Comparison of ENCODE assay signal across 21 cellular contexts in the genomic region with DNA sequence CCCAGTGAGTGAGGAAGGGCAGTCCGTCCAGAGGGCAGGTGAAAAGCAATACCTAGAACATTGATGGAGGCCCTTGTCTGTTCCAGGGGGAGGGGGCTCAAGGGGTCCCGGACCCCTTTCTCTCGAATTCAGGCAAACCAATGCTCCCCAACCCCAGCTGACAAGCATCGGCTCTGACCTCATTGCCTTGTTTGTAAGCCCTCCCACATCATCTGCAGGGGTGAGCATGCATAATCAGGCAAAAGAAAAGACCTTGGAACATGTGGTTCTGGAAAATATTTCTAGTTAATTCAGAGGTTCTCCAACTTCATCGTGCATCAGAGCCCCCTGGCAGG.
DNase-seq lines count a peak whose midpoint lies in the region; ATAC-seq, FAIRE-seq and TF ChIP-seq lines count a peak whose summit lies in the region.
"Had no signal": no experiment of that assay in that cellular context is flagged by ENCODE, and none has a peak within 500 bp of the region (broad histone marks: within the 10 kb centered on the region; RNA-seq: fewer than 3 reads in every experiment).

No MANE protein-coding gene starts in this region.

- no peak overlapping the region for H2BK5ac ChIP-seq in H1 (ENCODE audit: low read depth, low read length)

- H2BK12ac ChIP-seq in H1 (ENCODE audit: low read depth, low read length), result no peak overlapping the region

- no peak overlapping the region for H2BK15ac ChIP-seq in H1 (ENCODE audit: low read length)

- H2BK120ac ChIP-seq in H1 (replicated peaks; ENCODE audit: low read depth, low read length), result no peak overlapping the region

- H3K36me3 ChIP-seq in heart left ventricle (no peaks in the 10 kb centered on the region), H1 (ENCODE audit: control insufficient read depth in 2 of 4, insufficient read depth in 4 of 4, low read length in 3 of 4) (no peaks in the 10 kb centered on the region), gastrocnemius medialis (no peaks in the 10 kb centered on the region)

- in situ Hi-C loops in gastrocnemius medialis (cut with MboI; ENCODE audit: low sequenced_read_pairs in 4 of 4), result loop anchor here (25.0 kb wide), 4 partner anchors 90 to 410 kb away; partner anchors contain the start of genes IRF2BP2 (in 3 of the 4) and TARBP1 (in 1 of the 4)

- H3K56ac ChIP-seq in H1 (replicated peaks; ENCODE audit: insufficient read length, low read depth, low read length), result no peak overlapping the region

- 63 to 78% (median 69%) methylated on average over 5 of the region's 5 CpGs for WGBS in heart left ventricle, 4 donors
- WGBS in H1 (ENCODE audit: extremely low coverage in 1 of 2, insufficient coverage in 1 of 2, insufficient read length in 1 of 2, insufficient replicate concordance in 2 of 2, low coverage in 1 of 2, low lambda C conversion rate in 2 of 2, missing lambda C conversion rate in 1 of 2), 2 experiments, result 88% methylated on average over 5 of the region's 5 CpGs; no CpG with 5 or more reads in 1 of the 2 experiments

- peak overlapping the region; percentile 58; the same call in 1 of the 2 replicates for H4K8ac ChIP-seq in H1 (ENCODE audit: extremely low read depth, insufficient read depth, low read length)

- H3K79me1 ChIP-seq in H1 (ENCODE audit: low read depth, low read length), result no peaks in the 10 kb centered on the region

- no peak for FAIRE-seq in H1 (lab: Jason Lieb, UNC)
- FAIRE-seq: GM19239 had no signal

- no peak overlapping the region for H2BK20ac ChIP-seq in H1 (ENCODE audit: low read length)

- H4K20me1 ChIP-seq in H1 (replicated peaks in 1 of 2; ENCODE audit: control insufficient read depth in 1 of 2, insufficient read depth in 2 of 2, low read length in 2 of 2), result no peaks in the 10 kb centered on the region

- TF ChIP-seq CTCF in heart left ventricle (IDR thresholded peaks at IDR 0.05) (no peak), H1 (IDR thresholded peaks at IDR 0.05; ENCODE audit: control extremely low read depth in 1 of 3, insufficient read depth in 1 of 3, low read depth in 1 of 3, low read length in 3 of 3) (no peak), gastrocnemius medialis (IDR thresholded peaks at IDR 0.05 in 4 of 5, conservative IDR thresholded peaks at IDR 0.05 in 1 of 5) (no peak)

- H3K4me3 ChIP-seq in heart left ventricle, result no peak overlapping the region
- H3K4me3 ChIP-seq in H1 (ENCODE audit: extremely low read depth in 1 of 4, insufficient read depth in 2 of 4, low read depth in 3 of 4, low read length in 4 of 4), result no peak overlapping the region
- no peak overlapping the region for H3K4me3 ChIP-seq in gastrocnemius medialis

- H3K23ac ChIP-seq in H1 (ENCODE audit: insufficient read length), result no peak overlapping the region

- POLR2A ChIA-PET in H1 (lab: Charles Lee; ENCODE audit: partially characterized antibody), result no interaction called here

- no peak overlapping the region for H3K4me2 ChIP-seq in H1 (ENCODE audit: insufficient read depth in 1 of 2, low read depth in 2 of 2, low read length in 2 of 2)

- H4K91ac ChIP-seq in H1 (replicated peaks; ENCODE audit: insufficient read length, low read length), result no peak overlapping the region

- H3K27me3 ChIP-seq in heart left ventricle (no peaks in the 10 kb centered on the region), H1 (replicated peaks in 1 of 4; ENCODE audit: control insufficient read depth in 3 of 4, extremely low read depth in 1 of 4, insufficient read depth in 3 of 4, low read length in 3 of 4) (peaks cover 0 to 4% (median 0%) of the 10 kb centered on the region in 4 experiments; a peak in 2 of 7 replicates), gastrocnemius medialis (no peaks in the 10 kb centered on the region)

- ATAC-seq in heart left ventricle (no peak), left ventricle myocardium superior (no peak), gastrocnemius medialis (no peak), GM18870 (IDR thresholded peaks at IDR 0.05; ENCODE audit: unreplicated experiment) (no peak)

- no peaks in the 10 kb centered on the region for H3K79me2 ChIP-seq in H1 (ENCODE audit: control insufficient read depth in 1 of 2, insufficient read depth in 2 of 2, low read length in 2 of 2)

- no peak overlapping the region for H2AK5ac ChIP-seq in H1 (ENCODE audit: low read depth, low read length)

- H3K23me2 ChIP-seq in H1 (ENCODE audit: low read depth, low read length), result no peaks in the 10 kb centered on the region; the same call in 1 of the 2 replicates

- H2AFZ ChIP-seq in H1 (ENCODE audit: low read length), result no peak overlapping the region

- H3K9ac ChIP-seq in H1 (replicated peaks in 1 of 4; ENCODE audit: extremely low read depth in 1 of 4, low read depth in 3 of 4, low read length in 3 of 4), result no peak overlapping the region

- intact Hi-C loops in heart left ventricle (cut with DNase I), result loop anchor here in 2 of 10 donors (10.0 kb wide), 2 partner anchors 363 to 403 kb away; no protein-coding TSS in a partner anchor
- intact Hi-C loops in left ventricle myocardium superior (cut with micrococcal nuclease), result no loop called here
- intact Hi-C loops in gastrocnemius medialis (cut with DNase I; ENCODE audit: low total_unique reads), result no loop called here

- H3K18ac ChIP-seq in H1 (ENCODE audit: extremely low read depth, low read length), result no peak overlapping the region

- no peak overlapping the region for H3K4ac ChIP-seq in H1 (replicated peaks; ENCODE audit: insufficient read length, low read depth, low read length)

- no peak for TF ChIP-seq RAD21 in H1 (IDR thresholded peaks at IDR 0.05 in 1 of 2, conservative IDR thresholded peaks at IDR 0.05 in 1 of 2; ENCODE audit: low read depth in 2 of 2, low read length in 2 of 2)

- H3K27ac ChIP-seq in heart left ventricle, result peak overlapping the region in 10 of 12 donors; percentile 21 to 92 (median 82)
- H3K27ac ChIP-seq in H1 (ENCODE audit: low read depth, low read length), result no peak overlapping the region
- peak overlapping the region; percentile 78 to 93 (median 84) for H3K27ac ChIP-seq in gastrocnemius medialis

- H3K9me3 ChIP-seq in heart left ventricle, result no peaks in the 10 kb centered on the region
- H3K9me3 ChIP-seq in H1 (ENCODE audit: insufficient read depth in 2 of 2, low read depth in 1 of 2, low read length in 1 of 2), result no peaks in the 10 kb centered on the region
- no peaks in the 10 kb centered on the region for H3K9me3 ChIP-seq in gastrocnemius medialis

- no peak for DNase-seq in heart left ventricle
- no peak for DNase-seq in left ventricle myocardium superior
- peak; percentile 15 for DNase-seq in NCI-H2171 (lab: John Stamatoyannopoulos, UW)
- no peak for DNase-seq in H1 (ENCODE audit: low read depth in 1 of 2, low spot score in 2 of 2)
- no peak for DNase-seq in gastrocnemius medialis
- no peak for DNase-seq in NCI-H2029 (lab: John Stamatoyannopoulos, UW)
- no peak for DNase-seq in stimulated activated CD4-positive, alpha-beta T cell treated with anti-CD3 and anti-CD28 coated beads, Interleukin-4, amount 100 ng/mL, for 24 hours
- DNase-seq: 8988T; CD4-positive, CD25-positive, alpha-beta regulatory T cell; COR-L47; DMS153; GF-D8; NCI-H1092 treated with DMSO at 0.1 percent for 48 hours; NCI-H146; NCI-H2081; NCI-H510A; NCI-H774; OCI-M1; RPMI8226 had no signal

- no peak for TF ChIP-seq EP300 in H1 (IDR thresholded peaks at IDR 0.05; ENCODE audit: borderline replicate concordance in 1 of 2, low read depth in 2 of 2, low read length in 2 of 2)

- H4K5ac ChIP-seq in H1 (ENCODE audit: insufficient read length, low read depth, low read length), result no peak overlapping the region

- H3K4me1 ChIP-seq in heart left ventricle (peaks cover 3 to 63% (median 40%) of the 10 kb centered on the region in 12 donors), H1 (replicated peaks in 1 of 4; ENCODE audit: control insufficient read depth in 3 of 4, insufficient read depth in 4 of 4, low read length in 3 of 4) (peaks cover 0 to 6% (median 2%) of the 10 kb centered on the region in 4 experiments; a peak in 3 of 7 replicates), gastrocnemius medialis (peaks cover 44 to 47% of the 10 kb centered on the region in 2 donors)

- no peak overlapping the region for H3K14ac ChIP-seq in H1 (ENCODE audit: insufficient read length)

- CTCF ChIA-PET in H1 (lab: Charles Lee; ENCODE audit: partially characterized antibody), result no interaction called here

- TF ChIP-seq POLR2A in heart left ventricle (IDR thresholded peaks at IDR 0.05) (no peak), H1 (IDR thresholded peaks at IDR 0.05; ENCODE audit: control extremely low read depth in 1 of 2, low read depth in 2 of 2, low read length in 2 of 2) (no peak), gastrocnemius medialis (IDR thresholded peaks at IDR 0.05) (no peak)

TF ChIP-seq in H1, 55 proteins besides CTCF, POLR2A, EP300 and RAD21:
- TF ChIP-seq NANOG (IDR thresholded peaks at IDR 0.05; ENCODE audit: insufficient read depth, low read depth, low read length, poor library complexity, severe bottlenecking) (no peak), TAF1 (IDR thresholded peaks at IDR 0.05; ENCODE audit: low read depth, low read length) (no peak), JUN (IDR thresholded peaks at IDR 0.05; ENCODE audit: low read depth, low read length) (no peak), TAF7 (optimal IDR thresholded peaks at IDR 0.05; ENCODE audit: borderline replicate concordance, low read depth, low read length) (no peak), CBX5 (IDR thresholded peaks at IDR 0.05; ENCODE audit: low read depth, low read length) (no peak), GTF2F1 (IDR thresholded peaks at IDR 0.05; ENCODE audit: borderline replicate concordance, low read depth, low read length) (no peak), SUZ12 (IDR thresholded peaks at IDR 0.05; ENCODE audit: low read length) (no peak), SIRT6 (IDR thresholded peaks at IDR 0.05; ENCODE audit: low read length) (no peak), SP1 (IDR thresholded peaks at IDR 0.05; ENCODE audit: low read depth, low read length) (no peak), CHD1 (IDR thresholded peaks at IDR 0.05; ENCODE audit: low read depth, low read length) (no peak), PHF8 (conservative IDR thresholded peaks at IDR 0.05; ENCODE audit: low read depth, low read length) (no peak), TBP (IDR thresholded peaks at IDR 0.05; ENCODE audit: low read depth, low read length) (no peak), NRF1 (IDR thresholded peaks at IDR 0.05; ENCODE audit: low read depth, low read length) (no peak), CHD2 (IDR thresholded peaks at IDR 0.05; ENCODE audit: low read length) (no peak), TEAD4 (IDR thresholded peaks at IDR 0.05; ENCODE audit: low read depth, low read length) (no peak)
- TF ChIP-seq, protein P1, sequence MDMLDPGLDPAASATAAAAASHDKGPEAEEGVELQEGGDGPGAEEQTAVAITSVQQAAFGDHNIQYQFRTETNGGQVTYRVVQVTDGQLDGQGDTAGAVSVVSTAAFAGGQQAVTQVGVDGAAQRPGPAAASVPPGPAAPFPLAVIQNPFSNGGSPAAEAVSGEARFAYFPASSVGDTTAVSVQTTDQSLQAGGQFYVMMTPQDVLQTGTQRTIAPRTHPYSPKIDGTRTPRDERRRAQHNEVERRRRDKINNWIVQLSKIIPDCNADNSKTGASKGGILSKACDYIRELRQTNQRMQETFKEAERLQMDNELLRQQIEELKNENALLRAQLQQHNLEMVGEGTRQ (IDR thresholded peaks at IDR 0.05; ENCODE audit: low read length), result no peak
TF ChIP-seq in H1: peak in this region for 0.
